17 cellular contexts compared by ENCODE assay signal in the genomic region with DNA sequence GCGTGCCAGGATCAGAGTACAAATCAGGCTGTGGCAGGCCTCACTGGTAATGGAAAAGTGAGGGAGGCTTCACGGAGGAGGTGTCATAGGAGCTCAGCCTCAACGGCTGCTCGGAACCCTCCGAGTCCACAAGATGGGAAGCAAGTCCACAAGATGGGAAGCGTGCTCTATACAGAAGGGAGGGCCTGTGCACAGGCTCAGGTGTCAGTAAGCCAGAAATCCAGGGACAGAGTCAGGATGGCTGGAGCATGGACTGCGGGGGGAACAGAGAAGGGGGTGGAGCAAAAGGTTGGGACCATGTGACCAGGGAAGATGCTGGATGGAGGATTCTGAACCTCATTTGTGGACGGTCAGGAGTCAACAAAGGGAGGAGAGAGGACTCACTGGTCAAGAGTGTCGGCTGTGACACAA. TPM values are rescaled to one million over a fixed set of nuclear protein-coding genes. Genes with fewer than 3 reads are reported as not detected.
A peak's percentile ranks its signal among the peaks of the same experiment; 100 is the strongest.
DNase-seq lines count a peak whose midpoint lies in the region; ATAC-seq and TF ChIP-seq lines count a peak whose summit lies in the region.
"Had no signal": no experiment of that assay in that cellular context is flagged by ENCODE, and none has a peak within 500 bp of the region (broad histone marks: within the 10 kb centered on the region; RNA-seq: fewer than 3 reads in every experiment).

No MANE protein-coding gene starts in this region.

- no peaks in the 10 kb centered on the region for H3K27me3 Mint-ChIP-seq in activated T-helper 17 cell treated with anti-CD3 and anti-CD28 coated beads, Interleukin-2, amount 50 U/mL, for 72 hours
- H3K27me3 Mint-ChIP-seq in neural progenitor cell (ENCODE audit: insufficient read depth, low read depth) = peaks cover 12% of the 10 kb centered on the region
- H3K27me3 Mint-ChIP-seq: dendritic cell treated with granulocyte-macrophage colony-stimulating factor and Interleukin-4, amounts not matched to agents 40 ng/mL and 50 ng/mL, for 4 days; progenitor cell of endocrine pancreas; stimulated activated naive CD8-positive, alpha-beta T cell treated with anti-CD3 and anti-CD28 coated beads, Interleukin-15, amount 100 ng/mL, for 72 hours had no signal

- no peaks in the 10 kb centered on the region for H3K36me3 ChIP-seq in neural progenitor cell
- H3K36me3 ChIP-seq: uterus had no signal

- no peaks in the 10 kb centered on the region for H3K27me3 ChIP-seq in neural progenitor cell
- H3K27me3 ChIP-seq: esophagus muscularis mucosa, heart right ventricle, uterus had no signal

- H3K4me3 ChIP-seq in neural progenitor cell = no peak overlapping the region
- H3K4me3 ChIP-seq: esophagus muscularis mucosa, heart right ventricle, uterus had no signal

- H3K27ac ChIP-seq in neural progenitor cell = peak overlapping the region; percentile 46
- H3K27ac ChIP-seq: esophagus muscularis mucosa, heart right ventricle, uterus, WERI-Rb-1 had no signal

- DNase-seq in NCI-H82 (lab: John Stamatoyannopoulos, UW) = peak; percentile 38
- DNase-seq in NCI-H82 treated with DMSO at 0.1 percent for 48 hours (lab: John Stamatoyannopoulos, UW; ENCODE audit: unreplicated experiment) = no peak
- DNase-seq in neural progenitor cell (ENCODE audit: low spot score) = peak; percentile 52
- DNase-seq in NCI-H524 treated with DMSO at 0.1 percent for 48 hours (lab: John Stamatoyannopoulos, UW) = no peak
- DNase-seq in NCI-H146 (lab: John Stamatoyannopoulos, UW) = no peak
- DNase-seq: ACHN; activated CD8-positive, alpha-beta memory T cell treated with anti-CD3 and anti-CD28 coated beads for 24 hours; Calu3; heart right ventricle; left cardiac atrium; stimulated activated naive CD8-positive, alpha-beta T cell treated with anti-CD3 and anti-CD28 coated beads, Interleukin-15, amount 100 ng/mL, for 72 hours; uterus; WERI-Rb-1 had no signal

- peaks cover 40% of the 10 kb centered on the region for H3F3A ChIP-seq in neural progenitor cell (ENCODE audit: low read depth)

- H3K4me1 ChIP-seq in neural progenitor cell = peaks cover 3% of the 10 kb centered on the region
- H3K4me1 ChIP-seq: uterus had no signal

- H3K36me3 Mint-ChIP-seq in activated T-helper 17 cell treated with anti-CD3 and anti-CD28 coated beads, Interleukin-2, amount 50 U/mL, for 72 hours (ENCODE audit: low read depth) = peaks cover 5% of the 10 kb centered on the region
- H3K36me3 Mint-ChIP-seq in neural progenitor cell = peaks cover 3% of the 10 kb centered on the region

- no peak for ATAC-seq in activated T-helper 17 cell treated with anti-CD3 and anti-CD28 coated beads, Interleukin-2, amount 50 U/mL, for 72 hours (replicated peaks)
- ATAC-seq: heart right ventricle; left cardiac atrium; stimulated activated naive CD8-positive, alpha-beta T cell treated with anti-CD3 and anti-CD28 coated beads, Interleukin-15, amount 100 ng/mL, for 72 hours had no signal

- peaks cover 20% of the 10 kb centered on the region for H3K79me2 ChIP-seq in neural progenitor cell (ENCODE audit: low read depth)

- no peak for TF ChIP-seq CTCF in neural progenitor cell (IDR thresholded peaks at IDR 0.05)

- H3K4me3 Mint-ChIP-seq in activated T-helper 17 cell treated with anti-CD3 and anti-CD28 coated beads, Interleukin-2, amount 50 U/mL, for 72 hours = no peak overlapping the region
- peak overlapping the region; percentile 56 for H3K4me3 Mint-ChIP-seq in neural progenitor cell
- H3K4me3 Mint-ChIP-seq: dendritic cell treated with granulocyte-macrophage colony-stimulating factor and Interleukin-4, amounts not matched to agents 40 ng/mL and 50 ng/mL, for 4 days; stimulated activated naive CD8-positive, alpha-beta T cell treated with anti-CD3 and anti-CD28 coated beads, Interleukin-15, amount 100 ng/mL, for 72 hours had no signal

- no peaks in the 10 kb centered on the region for H3K9me3 ChIP-seq in neural progenitor cell (ENCODE audit: low read depth)
- H3K9me3 ChIP-seq: esophagus muscularis mucosa, heart right ventricle, uterus had no signal

- H3K4me2 ChIP-seq in neural progenitor cell = no peak overlapping the region

- peaks cover 31% of the 10 kb centered on the region for H4K20me1 ChIP-seq in neural progenitor cell (ENCODE audit: low read depth)

- no peak overlapping the region for H2AFZ ChIP-seq in neural progenitor cell (replicated peaks)

- H3K27ac Mint-ChIP-seq in activated T-helper 17 cell treated with anti-CD3 and anti-CD28 coated beads, Interleukin-2, amount 50 U/mL, for 72 hours = peak overlapping the region; percentile 21
- peak overlapping the region; percentile 73 for H3K27ac Mint-ChIP-seq in neural progenitor cell
- H3K27ac Mint-ChIP-seq: dendritic cell treated with granulocyte-macrophage colony-stimulating factor and Interleukin-4, amounts not matched to agents 40 ng/mL and 50 ng/mL, for 4 days had no signal

- no peak overlapping the region for H3K9ac ChIP-seq in neural progenitor cell

- H3K4me1 Mint-ChIP-seq in activated T-helper 17 cell treated with anti-CD3 and anti-CD28 coated beads, Interleukin-2, amount 50 U/mL, for 72 hours = no peaks in the 10 kb centered on the region
- H3K4me1 Mint-ChIP-seq in neural progenitor cell = peaks cover 29% of the 10 kb centered on the region

- H3K9me3 Mint-ChIP-seq in activated T-helper 17 cell treated with anti-CD3 and anti-CD28 coated beads, Interleukin-2, amount 50 U/mL, for 72 hours = no peaks in the 10 kb centered on the region
- no peaks in the 10 kb centered on the region for H3K9me3 Mint-ChIP-seq in neural progenitor cell
- H3K9me3 Mint-ChIP-seq: dendritic cell treated with granulocyte-macrophage colony-stimulating factor and Interleukin-4, amounts not matched to agents 40 ng/mL and 50 ng/mL, for 4 days; stimulated activated naive CD8-positive, alpha-beta T cell treated with anti-CD3 and anti-CD28 coated beads, Interleukin-15, amount 100 ng/mL, for 72 hours had no signal

RNA-seq across cellular contexts. Expression of gene DPP3, which starts 3.4 kb away (rescaled TPM):
- 100 to 1,000 TPM in 1 of 2 donors, 10 to 100 TPM in 1; 67.9 to 117 TPM for total RNA-seq in activated T-helper 17 cell treated with anti-CD3 and anti-CD28 coated beads, Interleukin-2, amount 50 U/mL, for 72 hours
- 41.3 and 70.1 TPM in 2 replicates for total RNA-seq in neural progenitor cell (ENCODE audit: low replicate concordance)

RNA-seq across cellular contexts. Expression of gene PELI3, which starts 10.1 kb away (rescaled TPM):
- total RNA-seq in activated T-helper 17 cell treated with anti-CD3 and anti-CD28 coated beads, Interleukin-2, amount 50 U/mL, for 72 hours = 10 to 100 TPM in 1 of 2 donors, 1 to 10 TPM in 1; 8.1 to 17.5 TPM
- 2.7 and 9.1 TPM in 2 replicates for total RNA-seq in neural progenitor cell (ENCODE audit: low replicate concordance)

RNA-seq across cellular contexts. Expression of gene BBS1, which starts 33.6 kb away (rescaled TPM):
- total RNA-seq in activated T-helper 17 cell treated with anti-CD3 and anti-CD28 coated beads, Interleukin-2, amount 50 U/mL, for 72 hours = 10 to 100 TPM; 16.4 to 17.2 TPM
- 42.0 and 68.9 TPM in 2 replicates for total RNA-seq in neural progenitor cell (ENCODE audit: low replicate concordance)

RNA-seq across cellular contexts. Expression of gene MRPL11, which starts 38.2 kb away (rescaled TPM):
- 100 to 1,000 TPM in 1 of 2 donors, 10 to 100 TPM in 1; 56.1 to 131 TPM for total RNA-seq in activated T-helper 17 cell treated with anti-CD3 and anti-CD28 coated beads, Interleukin-2, amount 50 U/mL, for 72 hours
- total RNA-seq in neural progenitor cell (ENCODE audit: low replicate concordance) = 82.0 and 131 TPM in 2 replicates

RNA-seq across cellular contexts. Expression of gene NPAS4, which starts 56.0 kb away (rescaled TPM):
- under 1 TPM; 0.21 to 0.28 TPM for total RNA-seq in activated T-helper 17 cell treated with anti-CD3 and anti-CD28 coated beads, Interleukin-2, amount 50 U/mL, for 72 hours
- 0.65 TPM in 1 of 2 replicates, not detected in the other for total RNA-seq in neural progenitor cell (ENCODE audit: low replicate concordance)
- total RNA-seq: Calu3, heart right ventricle, progenitor cell of endocrine pancreas had no signal

Comparison
In these comparisons a context has a peak if more than half of its experiments do, and no peak if none do; other contexts are left out.
1. DNase-seq: peak in NCI-H82 (single experiment) and neural progenitor cell (single experiment); none in NCI-H82 treated with DMSO at 0.1 percent for 48 hours (single experiment), NCI-H524 treated with DMSO at 0.1 percent for 48 hours (single experiment) and NCI-H146 (single experiment).